In the genomic region with DNA sequence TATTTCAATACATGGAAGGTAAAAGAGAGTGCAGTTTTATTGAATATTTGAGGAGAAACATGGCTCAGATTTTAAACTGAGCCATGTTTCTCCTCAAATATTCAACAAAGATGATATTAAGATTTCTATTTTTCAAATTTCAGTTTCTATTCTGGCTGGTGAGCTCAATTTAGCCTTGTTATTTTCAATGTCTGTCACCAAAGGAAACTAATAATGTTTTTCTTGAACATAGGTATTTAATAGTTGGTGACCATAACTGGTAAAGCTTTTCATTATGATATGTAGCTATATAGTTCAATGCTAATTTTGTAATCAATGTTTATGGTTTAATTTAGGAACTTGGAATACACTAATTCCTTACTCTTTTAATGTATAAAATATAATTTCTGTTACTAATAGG, we compare ENCODE assay signal across 17 cellular contexts.
A peak's percentile ranks its signal among the peaks of the same experiment; 100 is the strongest.
DNase-seq lines count a peak whose midpoint lies in the region; ATAC-seq and TF ChIP-seq lines count a peak whose summit lies in the region.
"Had no signal": no experiment of that assay in that cellular context is flagged by ENCODE, and none has a peak within 500 bp of the region (broad histone marks: within the 10 kb centered on the region; RNA-seq: fewer than 3 reads in every experiment).

No MANE protein-coding gene starts in this region.

- in situ Hi-C loops in G401 (cut with HindIII; ENCODE audit: low sequenced_read_pairs) = no loop called here

- H3K36me3 Mint-ChIP-seq in activated T-helper 17 cell treated with anti-CD3 and anti-CD28 coated beads, Interleukin-2, amount 50 U/mL, for 72 hours (ENCODE audit: low read depth) = no peaks in the 10 kb centered on the region

- H3K9me2 ChIP-seq in SU-DHL-6 (replicated peaks; ENCODE audit: insufficient read depth, low read length) = no peaks in the 10 kb centered on the region

- no peak for TF ChIP-seq CTCF in DND-41 (IDR thresholded peaks at IDR 0.05; ENCODE audit: borderline replicate concordance, extremely low read depth, low read length, poor library complexity, severe bottlenecking)
- no peak for TF ChIP-seq CTCF in SU-DHL-6 (IDR thresholded peaks at IDR 0.05; ENCODE audit: insufficient read depth, low read length, poor library complexity, severe bottlenecking)

- peaks cover 10% of the 10 kb centered on the region; the same call in 1 of the 2 replicates for H3K4me1 ChIP-seq in DND-41 (ENCODE audit: insufficient read depth, low read length)

- no peaks in the 10 kb centered on the region for H3K27me3 Mint-ChIP-seq in activated T-helper 17 cell treated with anti-CD3 and anti-CD28 coated beads, Interleukin-2, amount 50 U/mL, for 72 hours

- H3K9me3 ChIP-seq in DND-41 (ENCODE audit: insufficient read depth, low read length, severe bottlenecking) (no peaks in the 10 kb centered on the region), SU-DHL-6 (ENCODE audit: insufficient read depth, low read length) (no peaks in the 10 kb centered on the region)
- H3K9me3 ChIP-seq: MG63 had no signal

- DNase-seq in DND-41 (no peak), G401 (ENCODE audit: low spot score) (no peak), NAMALWA (ENCODE audit: low spot score) (no peak)
- DNase-seq in Jurkat, Clone E6-1 (ENCODE audit: low read depth, low spot score) = no peak
- DNase-seq: C1 segment of cervical spinal cord, MG63, NCI-H1092 treated with DMSO at 0.1 percent for 48 hours, NCI-H146, NCI-H2029 treated with DMSO at 0.1 percent for 48 hours, NCI-H2171, NCI-H446 treated with DMSO at 0.1 percent for 48 hours, PC-9 had no signal

- H3K4me1 Mint-ChIP-seq in activated T-helper 17 cell treated with anti-CD3 and anti-CD28 coated beads, Interleukin-2, amount 50 U/mL, for 72 hours = no peaks in the 10 kb centered on the region

- no peak overlapping the region for H3K27ac Mint-ChIP-seq in activated T-helper 17 cell treated with anti-CD3 and anti-CD28 coated beads, Interleukin-2, amount 50 U/mL, for 72 hours

- peaks cover 9% of the 10 kb centered on the region; the same call in 1 of the 2 replicates for H3F3A ChIP-seq in SU-DHL-6 (ENCODE audit: insufficient read depth)

- H2AFZ ChIP-seq in DND-41 (ENCODE audit: low read depth, low read length) (peak overlapping the region; percentile 70; the same call in 1 of the 2 replicates), SU-DHL-6 (ENCODE audit: low read depth, low read length, severe bottlenecking) (no peak overlapping the region)
- H2AFZ ChIP-seq: PC-9 had no signal

- H4K20me1 ChIP-seq in DND-41 (ENCODE audit: insufficient read depth, low read length) (no peaks in the 10 kb centered on the region), SU-DHL-6 (ENCODE audit: low read depth, low read length) (no peaks in the 10 kb centered on the region)

- H3K36me3 ChIP-seq in DND-41 (ENCODE audit: insufficient read depth, low read length) (no peaks in the 10 kb centered on the region), SU-DHL-6 (ENCODE audit: low read length) (no peaks in the 10 kb centered on the region)
- H3K36me3 ChIP-seq: MG63 had no signal

- H3K79me2 ChIP-seq in DND-41 (ENCODE audit: insufficient read depth, low read length) = peaks cover 24% of the 10 kb centered on the region
- 0 out of 2 replicates have a peak, but pooled peaks cover 3% of the 10 kb centered on the region for H3K79me2 ChIP-seq in SU-DHL-6 (ENCODE audit: insufficient read depth, low read length)

- no peaks in the 10 kb centered on the region for H3K9me3 Mint-ChIP-seq in activated T-helper 17 cell treated with anti-CD3 and anti-CD28 coated beads, Interleukin-2, amount 50 U/mL, for 72 hours

- ATAC-seq in DND-41 (ENCODE audit: insufficient read depth, low read depth) (no peak), GM18867 (IDR thresholded peaks at IDR 0.05; ENCODE audit: unreplicated experiment) (peak; percentile 62), HG03565 (IDR thresholded peaks at IDR 0.05; ENCODE audit: unreplicated experiment) (no peak)
- no peak for ATAC-seq in activated T-helper 17 cell treated with anti-CD3 and anti-CD28 coated beads, Interleukin-2, amount 50 U/mL, for 72 hours (replicated peaks)

- H3K4me3 ChIP-seq in DND-41 (ENCODE audit: low read depth in 1 of 2, low read length in 2 of 2) (peak overlapping the region; percentile 75 to 83), SU-DHL-6 (ENCODE audit: insufficient read depth, low read length, poor library complexity, severe bottlenecking) (peak overlapping the region; percentile 41)
- H3K4me3 ChIP-seq in Jurkat, Clone E6-1 (ENCODE audit: low read length) = peak overlapping the region; percentile 51
- H3K4me3 ChIP-seq: MG63, PC-9 had no signal

- H3K9ac ChIP-seq in DND-41 (ENCODE audit: low read depth, low read length) (peak overlapping the region; percentile 58), SU-DHL-6 (ENCODE audit: low read length) (peak overlapping the region; percentile 30)

- H3K27me3 ChIP-seq in DND-41 (ENCODE audit: insufficient read depth, low read length, poor library complexity) = no peaks in the 10 kb centered on the region
- no peaks in the 10 kb centered on the region for H3K27me3 ChIP-seq in SU-DHL-6 (ENCODE audit: low read length)
- H3K27me3 ChIP-seq: MG63 had no signal

- H3K27ac ChIP-seq in DND-41 (ENCODE audit: low read length) (peak overlapping the region; percentile 76; the same call in 1 of the 2 replicates), SU-DHL-6 (ENCODE audit: low read depth, low read length) (no peak overlapping the region)
- H3K27ac ChIP-seq: PC-9, RWPE1 had no signal

- peak overlapping the region; percentile 64 for H3K4me2 ChIP-seq in DND-41 (ENCODE audit: insufficient read depth, low read length)
- peak overlapping the region; percentile 49 for H3K4me2 ChIP-seq in SU-DHL-6 (ENCODE audit: low read depth, low read length, poor library complexity, severe bottlenecking)
- H3K4me2 ChIP-seq: PC-9 had no signal

- no peak overlapping the region for H3K4me3 Mint-ChIP-seq in activated T-helper 17 cell treated with anti-CD3 and anti-CD28 coated beads, Interleukin-2, amount 50 U/mL, for 72 hours
